17 cellular contexts compared by ENCODE assay signal in genomic region chr7:149023662-149024061, GRCh38. TPM values are rescaled to one million over a fixed set of nuclear protein-coding genes. Genes with fewer than 3 reads are reported as not detected.
DNase-seq lines count a peak whose midpoint lies in the region; FAIRE-seq and TF ChIP-seq lines count a peak whose summit lies in the region.
"Had no signal": no experiment of that assay in that cellular context is flagged by ENCODE, and none has a peak within 500 bp of the region (broad histone marks: within the 10 kb centered on the region; RNA-seq: fewer than 3 reads in every experiment).

No MANE protein-coding gene starts in this region.

- H3K79me2 ChIP-seq in neural progenitor cell (ENCODE audit: low read depth) = peaks cover 81% of the 10 kb centered on the region

- TF ChIP-seq CTCF in neural progenitor cell (IDR thresholded peaks at IDR 0.05) = no peak

- H3K4me3 ChIP-seq in HUES6 (ENCODE audit: low read depth, low read length) = no peak overlapping the region
- H3K4me3 ChIP-seq in neural progenitor cell = no peak overlapping the region
- H3K4me3 ChIP-seq: A549, upper lobe of right lung had no signal

- H3K4me1 Mint-ChIP-seq in activated CD4-positive, alpha-beta T cell treated with anti-CD3 and anti-CD28 coated beads, Interleukin-2, amount 10 ng/mL, durations not matched to agents 24 days and 14 days = peaks cover 40% of the 10 kb centered on the region
- peaks cover 24% of the 10 kb centered on the region for H3K4me1 Mint-ChIP-seq in neural progenitor cell

- DNase-seq in activated CD4-positive, alpha-beta T cell treated with anti-CD3 and anti-CD28 coated beads, Interleukin-2, amount 10 ng/mL, durations not matched to agents 24 days and 14 days = no peak
- DNase-seq in activated CD4-positive, alpha-beta T cell treated with anti-CD3 and anti-CD28 coated beads, Interleukin-2, amount 50 U/mL, for 48 hours = no peak
- DNase-seq in astrocyte of the hippocampus (ENCODE audit: low read depth, low spot score) (peak; percentile 27), neural progenitor cell (ENCODE audit: low spot score) (no peak), dedifferentiated amniotic fluid mesenchymal stem cell (ENCODE audit: extremely low spot score) (no peak), urothelium cell line (ENCODE audit: low spot score) (no peak)
- DNase-seq in activated CD4-positive, alpha-beta T cell treated with anti-CD3 and anti-CD28 coated beads for 48 hours = no peak
- DNase-seq: activated T-cell treated with anti-CD3 and anti-CD28 coated beads for 4 hours; central memory CD4-positive, alpha-beta T cell; foreskin melanocyte; KG1; left ventricle myocardium superior; stimulated activated naive B cell treated with anti-CD40 and anti-IgM and Interleukin-4, amounts not matched to agents 10 μg/mL and 1 μg/mL and 100 μg/mL, for 72 hours; T-cell; upper lobe of right lung had no signal

- H3K36me3 Mint-ChIP-seq in activated CD4-positive, alpha-beta T cell treated with anti-CD3 and anti-CD28 coated beads, Interleukin-2, amount 10 ng/mL, durations not matched to agents 24 days and 14 days (ENCODE audit: low read depth) = peaks cover 43% of the 10 kb centered on the region
- H3K36me3 Mint-ChIP-seq in neural progenitor cell = peaks cover 23% of the 10 kb centered on the region

- H3K27me3 Mint-ChIP-seq in activated CD4-positive, alpha-beta T cell treated with anti-CD3 and anti-CD28 coated beads, Interleukin-2, amount 10 ng/mL, durations not matched to agents 24 days and 14 days = no peaks in the 10 kb centered on the region
- H3K27me3 Mint-ChIP-seq in neural progenitor cell (ENCODE audit: insufficient read depth, low read depth) = peaks cover 2% of the 10 kb centered on the region
- H3K27me3 Mint-ChIP-seq: stimulated activated naive B cell treated with anti-CD40 and anti-IgM and Interleukin-4, amounts not matched to agents 10 μg/mL and 1 μg/mL and 100 μg/mL, for 72 hours; T-cell had no signal

- no peaks in the 10 kb centered on the region for H3K27me3 ChIP-seq in HUES6 (ENCODE audit: control insufficient read depth, insufficient read depth, low read length)
- H3K27me3 ChIP-seq in neural progenitor cell = no peaks in the 10 kb centered on the region
- H3K27me3 ChIP-seq: upper lobe of right lung had no signal

- peaks cover 9% of the 10 kb centered on the region for H3F3A ChIP-seq in neural progenitor cell (ENCODE audit: low read depth)

- H3K9me3 ChIP-seq in HUES6 (ENCODE audit: control insufficient read depth, insufficient read depth, low read depth, low read length) (no peaks in the 10 kb centered on the region), neural progenitor cell (ENCODE audit: low read depth) (no peaks in the 10 kb centered on the region)
- H3K9me3 ChIP-seq: A549, upper lobe of right lung had no signal

- H3K27ac Mint-ChIP-seq in activated CD4-positive, alpha-beta T cell treated with anti-CD3 and anti-CD28 coated beads, Interleukin-2, amount 10 ng/mL, durations not matched to agents 24 days and 14 days = peak overlapping the region; percentile 11
- no peak overlapping the region for H3K27ac Mint-ChIP-seq in neural progenitor cell

- H3K36me3 ChIP-seq in HUES6 (ENCODE audit: control insufficient read depth, insufficient read depth, low read length) = peaks cover 35% of the 10 kb centered on the region
- no peaks in the 10 kb centered on the region for H3K36me3 ChIP-seq in neural progenitor cell

- H3K27ac ChIP-seq in HUES6 (ENCODE audit: low read depth, low read length) = peak overlapping the region; percentile 59
- H3K27ac ChIP-seq in neural progenitor cell = peak overlapping the region; percentile 25
- H3K27ac ChIP-seq: A549, upper lobe of right lung had no signal

- H4K20me1 ChIP-seq in neural progenitor cell (ENCODE audit: low read depth) = peaks cover 65% of the 10 kb centered on the region

- no peak overlapping the region for H3K9ac ChIP-seq in HUES6 (ENCODE audit: low read length)
- peak overlapping the region; percentile 32 for H3K9ac ChIP-seq in neural progenitor cell

- no peaks in the 10 kb centered on the region for H3K9me3 Mint-ChIP-seq in activated CD4-positive, alpha-beta T cell treated with anti-CD3 and anti-CD28 coated beads, Interleukin-2, amount 10 ng/mL, durations not matched to agents 24 days and 14 days
- no peaks in the 10 kb centered on the region for H3K9me3 Mint-ChIP-seq in neural progenitor cell
- H3K9me3 Mint-ChIP-seq: stimulated activated naive B cell treated with anti-CD40 and anti-IgM and Interleukin-4, amounts not matched to agents 10 μg/mL and 1 μg/mL and 100 μg/mL, for 72 hours; T-cell had no signal

- H2AFZ ChIP-seq in neural progenitor cell (replicated peaks) = no peak overlapping the region

- H3K4me2 ChIP-seq in neural progenitor cell = peak overlapping the region; percentile 10
- H3K4me2 ChIP-seq: A549 had no signal

- H3K4me1 ChIP-seq in HUES6 (ENCODE audit: control insufficient read depth, insufficient read depth, low read length) (peaks cover 43% of the 10 kb centered on the region), neural progenitor cell (peaks cover 8% of the 10 kb centered on the region)

- no peak for FAIRE-seq in urothelium cell line (lab: Jason Lieb, UNC)
- FAIRE-seq: A549 had no signal

- intact Hi-C loops in activated CD4-positive, alpha-beta T cell treated with anti-CD3 and anti-CD28 coated beads, Interleukin-2, amount 10 ng/mL, durations not matched to agents 24 days and 14 days (cut with micrococcal nuclease) = no loop called here

- no peak overlapping the region for H3K4me3 Mint-ChIP-seq in activated CD4-positive, alpha-beta T cell treated with anti-CD3 and anti-CD28 coated beads, Interleukin-2, amount 10 ng/mL, durations not matched to agents 24 days and 14 days
- no peak overlapping the region for H3K4me3 Mint-ChIP-seq in neural progenitor cell
- H3K4me3 Mint-ChIP-seq: stimulated activated naive B cell treated with anti-CD40 and anti-IgM and Interleukin-4, amounts not matched to agents 10 μg/mL and 1 μg/mL and 100 μg/mL, for 72 hours; T-cell had no signal

RNA-seq across cellular contexts. Expression of gene PDIA4, which starts 4.6 kb away (rescaled TPM):
- total RNA-seq in activated CD4-positive, alpha-beta T cell treated with anti-CD3 and anti-CD28 coated beads, Interleukin-2, amount 10 ng/mL, durations not matched to agents 24 days and 14 days = 137 and 138 TPM in 2 replicates
- 142 and 171 TPM in 2 replicates for total RNA-seq in neural progenitor cell (ENCODE audit: low replicate concordance)
